8 cellular contexts compared by ENCODE assay signal in the genomic region with DNA sequence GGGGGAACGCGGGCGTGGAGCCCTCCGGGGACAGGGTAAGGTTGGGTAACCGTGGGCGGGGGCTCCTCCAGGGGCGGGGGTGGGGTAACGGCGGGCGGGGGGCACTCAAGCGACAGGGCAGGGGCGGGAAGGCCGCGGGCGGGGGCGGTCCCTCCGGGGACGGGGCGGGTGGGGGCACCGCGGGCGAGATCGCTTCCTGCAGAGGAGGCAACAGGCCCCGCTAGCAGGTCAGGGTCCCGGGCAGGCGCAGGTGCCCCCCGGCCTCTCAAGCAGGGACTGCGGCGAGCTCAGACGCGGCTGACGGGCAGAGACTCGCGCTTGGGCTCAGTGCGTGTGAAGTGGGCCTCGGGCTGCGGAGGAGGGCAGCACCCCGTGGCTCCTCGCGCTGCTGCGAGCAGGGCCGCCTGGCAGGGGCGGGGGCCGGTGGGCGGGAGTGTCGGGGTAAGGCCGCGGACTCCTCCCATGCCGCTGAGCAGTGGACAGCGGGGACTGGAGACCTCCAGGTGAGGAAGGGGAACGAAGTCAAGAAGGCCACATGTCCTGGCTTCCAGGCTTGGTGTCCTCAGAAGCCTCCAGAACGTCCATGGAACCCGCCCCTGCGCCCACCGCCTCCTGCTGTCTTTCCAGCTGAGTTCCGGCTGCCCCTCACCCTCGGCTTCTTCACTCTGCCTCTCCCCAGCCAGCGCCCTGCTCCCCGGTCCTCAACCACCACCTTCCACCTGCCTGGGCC. TPM values are rescaled to one million over a fixed set of nuclear protein-coding genes. Genes with fewer than 3 reads are reported as not detected.
DNase-seq lines count a peak whose midpoint lies in the region; ATAC-seq and TF ChIP-seq lines count a peak whose summit lies in the region.

No MANE protein-coding gene starts in this region.

- peak overlapping the region; percentile 86 for H3K27ac Mint-ChIP-seq in activated CD4-positive, alpha-beta memory T cell treated with anti-CD3 and anti-CD28 coated beads for 36 hours
- peak overlapping the region; percentile 90 for H3K27ac Mint-ChIP-seq in endothelial cell (ENCODE audit: unreplicated experiment)

- no peak for TF ChIP-seq CTCF in endothelial cell (IDR thresholded peaks at IDR 0.05; ENCODE audit: unreplicated experiment)

- POLR2A ChIA-PET in activated CD4-positive, alpha-beta memory T cell treated with anti-CD3 and anti-CD28 coated beads for 36 hours (lab: Charles Lee) = no interaction called here

- H3K27me3 ChIP-seq in mononuclear cell (ENCODE audit: insufficient read depth, low read length) = no peaks in the 10 kb centered on the region

- H3K4me3 Mint-ChIP-seq in activated CD4-positive, alpha-beta memory T cell treated with anti-CD3 and anti-CD28 coated beads for 36 hours = peak overlapping the region; percentile 72
- peak overlapping the region; percentile 94 for H3K4me3 Mint-ChIP-seq in endothelial cell (ENCODE audit: unreplicated experiment)

- H3K36me3 Mint-ChIP-seq in activated CD4-positive, alpha-beta memory T cell treated with anti-CD3 and anti-CD28 coated beads for 36 hours = peaks cover 7% of the 10 kb centered on the region
- H3K36me3 Mint-ChIP-seq in endothelial cell (ENCODE audit: low read depth, unreplicated experiment) = peaks cover 7% of the 10 kb centered on the region

- peaks cover 52% of the 10 kb centered on the region for H3K4me1 ChIP-seq in mononuclear cell (ENCODE audit: insufficient read depth, low read length)

- no peaks in the 10 kb centered on the region for H3K27me3 Mint-ChIP-seq in activated CD4-positive, alpha-beta memory T cell treated with anti-CD3 and anti-CD28 coated beads for 36 hours
- H3K27me3 Mint-ChIP-seq in endothelial cell (ENCODE audit: unreplicated experiment) = peaks cover 24% of the 10 kb centered on the region

- H3K4me3 ChIP-seq in mononuclear cell (ENCODE audit: low read length) = peak overlapping the region; percentile 74

- CTCF ChIA-PET in activated CD4-positive, alpha-beta memory T cell treated with anti-CD3 and anti-CD28 coated beads for 36 hours (lab: Charles Lee) = interaction anchor here (1.1 to 2.0 kb wide), 3 partner anchors 14 to 64 kb away, joined by 3 to 10 read pairs (median 7); no protein-coding TSS in a partner anchor

- peaks cover 45% of the 10 kb centered on the region for H3K4me1 Mint-ChIP-seq in activated CD4-positive, alpha-beta memory T cell treated with anti-CD3 and anti-CD28 coated beads for 36 hours (ENCODE audit: low read depth)
- peaks cover 34% of the 10 kb centered on the region for H3K4me1 Mint-ChIP-seq in endothelial cell (ENCODE audit: unreplicated experiment)

- peak; percentile 37 for DNase-seq in GDM1 (lab: John Stamatoyannopoulos, UW)
- DNase-seq in NCI-H446 treated with DMSO at 0.1 percent for 48 hours (lab: John Stamatoyannopoulos, UW) = peak; percentile 59
- peak; percentile 73 for DNase-seq in activated CD4-positive, alpha-beta memory T cell treated with anti-CD3 and anti-CD28 coated beads for 36 hours
- DNase-seq in endothelial cell (ENCODE audit: low spot score) = peak; percentile 62
- peak; percentile 66 for DNase-seq in stimulated activated CD8-positive, alpha-beta memory T cell treated with anti-CD3 and anti-CD28 coated beads, Interleukin-4, amount 100 ng/mL, for 24 hours (ENCODE audit: low read depth)

- H3K9me3 ChIP-seq in mononuclear cell (ENCODE audit: low read depth, low read length) = no peaks in the 10 kb centered on the region

- intact Hi-C loops in activated CD4-positive, alpha-beta memory T cell treated with anti-CD3 and anti-CD28 coated beads for 36 hours (cut with micrococcal nuclease) = loop anchor here (2.0 kb wide), 1 partner anchor 17 kb away; no protein-coding TSS in a partner anchor

- peak; percentile 19 for ATAC-seq in HG02642 (IDR thresholded peaks at IDR 0.05; ENCODE audit: poor library complexity, unreplicated experiment)
- no peak for ATAC-seq in HG02623 (IDR thresholded peaks at IDR 0.05; ENCODE audit: unreplicated experiment)

- H3K9me3 Mint-ChIP-seq in activated CD4-positive, alpha-beta memory T cell treated with anti-CD3 and anti-CD28 coated beads for 36 hours = no peaks in the 10 kb centered on the region
- H3K9me3 Mint-ChIP-seq in endothelial cell (ENCODE audit: unreplicated experiment) = no peaks in the 10 kb centered on the region

RNA-seq across cellular contexts. Expression of a gene that starts 0.6 kb away (rescaled TPM):
- total RNA-seq in activated CD4-positive, alpha-beta memory T cell treated with anti-CD3 and anti-CD28 coated beads for 36 hours = 100 to 1,000 TPM; 396 to 403 TPM
- total RNA-seq in endothelial cell (ENCODE audit: unreplicated experiment) (427 TPM), mononuclear cell (101 TPM)

RNA-seq across cellular contexts. Expression of a gene that starts 23.5 kb away (rescaled TPM):
- total RNA-seq in activated CD4-positive, alpha-beta memory T cell treated with anti-CD3 and anti-CD28 coated beads for 36 hours = under 1 TPM; 0.26 to 0.27 TPM
- total RNA-seq in endothelial cell (ENCODE audit: unreplicated experiment) = 0.64 TPM
- total RNA-seq in mononuclear cell = not detected

RNA-seq across cellular contexts. Expression of a gene that starts 27.6 kb away (rescaled TPM):
- total RNA-seq in activated CD4-positive, alpha-beta memory T cell treated with anti-CD3 and anti-CD28 coated beads for 36 hours = under 1 TPM; 0.33 to 0.34 TPM
- total RNA-seq in endothelial cell (ENCODE audit: unreplicated experiment) (0.92 TPM), mononuclear cell (0.31 TPM)
